8 cellular contexts compared by ENCODE assay signal in the genomic region with DNA sequence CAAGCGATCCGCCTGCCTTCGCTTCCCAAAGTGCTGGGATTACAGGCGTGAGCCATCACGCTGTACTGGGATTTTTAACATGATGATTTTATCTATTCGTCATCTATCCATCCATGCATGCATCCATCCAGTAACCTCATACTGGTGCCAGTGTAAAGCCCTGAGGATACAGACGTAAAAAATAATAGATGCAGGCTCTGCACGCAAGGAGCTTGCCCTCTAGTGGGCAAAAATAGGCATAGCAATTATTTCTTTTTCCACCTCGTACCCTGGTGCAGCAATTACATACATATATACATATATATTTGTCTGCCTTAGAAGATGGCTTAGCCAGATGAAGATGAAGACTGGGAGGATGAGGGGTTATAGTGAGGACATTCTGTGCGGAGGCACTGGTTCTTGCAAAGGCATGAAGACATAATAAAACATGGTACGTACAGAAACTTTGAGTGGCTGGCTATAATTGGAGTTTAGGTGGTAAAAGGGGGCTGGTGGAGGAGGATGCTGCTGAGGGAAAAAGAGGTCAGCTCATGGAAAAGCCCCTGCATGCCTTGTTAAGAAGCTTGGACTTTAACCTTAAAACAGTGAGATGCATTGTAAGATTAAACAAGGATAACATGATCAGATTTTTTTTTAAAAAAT. TPM values are rescaled to one million over a fixed set of nuclear protein-coding genes. Genes with fewer than 3 reads are reported as not detected.
DNase-seq lines count a peak whose midpoint lies in the region; ATAC-seq and TF ChIP-seq lines count a peak whose summit lies in the region.

No MANE protein-coding gene starts in this region.

- H3K4me1 ChIP-seq in OCI-LY3 (ENCODE audit: low read length): no peaks in the 10 kb centered on the region
- H3K4me1 ChIP-seq in lower lobe of right lung: no peaks in the 10 kb centered on the region

- no peak overlapping the region for H3K27ac ChIP-seq in 22Rv1
- H3K27ac ChIP-seq in OCI-LY3 (ENCODE audit: low read length): no peak overlapping the region
- H3K27ac ChIP-seq in lower lobe of right lung: no peak overlapping the region

- peak; percentile 69 to 80 for ATAC-seq in lower lobe of right lung
- ATAC-seq in HG03025 (IDR thresholded peaks at IDR 0.05; ENCODE audit: low FRiP score, unreplicated experiment): no peak

- TF ChIP-seq CTCF in 22Rv1 (IDR thresholded peaks at IDR 0.05): peak; percentile 97
- peak; percentile 83 for TF ChIP-seq CTCF in OCI-LY3 (IDR thresholded peaks at IDR 0.05; ENCODE audit: low read depth, low read length)
- peak; percentile 84 for TF ChIP-seq CTCF in lower lobe of right lung (IDR thresholded peaks at IDR 0.05)

- H3K4me3 ChIP-seq in OCI-LY3 (ENCODE audit: low read length) (no peak overlapping the region), lower lobe of right lung (no peak overlapping the region), MG63 (no peak overlapping the region)

- H3K27me3 ChIP-seq in OCI-LY3 (ENCODE audit: low read depth, low read length) (no peaks in the 10 kb centered on the region), lower lobe of right lung (ENCODE audit: low read depth) (no peaks in the 10 kb centered on the region), MG63 (no peaks in the 10 kb centered on the region)

- no peaks in the 10 kb centered on the region for H4K20me1 ChIP-seq in OCI-LY3 (ENCODE audit: insufficient read depth, low read length)

- H3K4me2 ChIP-seq in OCI-LY3 (ENCODE audit: low read length): no peak overlapping the region

- H2AFZ ChIP-seq in OCI-LY3 (ENCODE audit: low read depth, low read length): no peak overlapping the region

- H3K9me3 ChIP-seq in OCI-LY3 (ENCODE audit: insufficient read depth, low read length) (no peaks in the 10 kb centered on the region), lower lobe of right lung (no peaks in the 10 kb centered on the region), MG63 (no peaks in the 10 kb centered on the region)

- intact Hi-C loops in lower lobe of right lung (cut with DNase I): loop anchor here (10.0 kb wide), 1 partner anchor 77 kb away; no protein-coding TSS in a partner anchor

- H3K36me3 ChIP-seq in OCI-LY3 (replicated peaks; ENCODE audit: low read depth, low read length) (no peaks in the 10 kb centered on the region), lower lobe of right lung (no peaks in the 10 kb centered on the region), MG63 (no peaks in the 10 kb centered on the region)

- DNase-seq in EH (ENCODE audit: low read depth): peak; percentile 70
- DNase-seq in HT-29 (ENCODE audit: low spot score): peak; percentile 63
- peak; percentile 74 for DNase-seq in cerebellum (ENCODE audit: low spot score)
- DNase-seq in lower lobe of right lung: no peak
- no peak for DNase-seq in MG63

- no peaks in the 10 kb centered on the region for H3K79me2 ChIP-seq in OCI-LY3 (ENCODE audit: low read length)

- no peak overlapping the region for H3K9ac ChIP-seq in OCI-LY3 (ENCODE audit: low read length)

RNA-seq across cellular contexts. Expression of a gene that starts 19.6 kb away (rescaled TPM):
- total RNA-seq in HT-29 (2014; rRNA removed; shearing (Covaris generic)): 12.5 and 15.7 TPM in 2 replicates
- total RNA-seq in cerebellum (7.5 TPM), lower lobe of right lung (16.5 TPM)
- total RNA-seq in MG63 (2014; rRNA removed; shearing (Covaris generic); ENCODE audit: low replicate concordance): 9.5 and 15.8 TPM in 2 replicates

RNA-seq across cellular contexts. Expression of a gene that starts 44.6 kb away (rescaled TPM):
- 7.9 and 10.2 TPM in 2 replicates for total RNA-seq in HT-29 (2014; rRNA removed; shearing (Covaris generic))
- total RNA-seq in cerebellum (25.2 TPM), lower lobe of right lung (16.0 TPM)
- total RNA-seq in MG63 (2014; rRNA removed; shearing (Covaris generic); ENCODE audit: low replicate concordance): 10.4 and 11.7 TPM in 2 replicates

Comparison
In these comparisons a context has a peak if more than half of its experiments do, and no peak if none do; other contexts are left out.
1. DNase-seq: peak in EH (single experiment), HT-29 (single experiment) and cerebellum (single experiment); none in lower lobe of right lung (single experiment) and MG63 (single experiment).
2. Peak in every context shown above with its lines, with median percentiles within 50 percentile points of each other: CTCF ChIP-seq.